In the genomic region with DNA sequence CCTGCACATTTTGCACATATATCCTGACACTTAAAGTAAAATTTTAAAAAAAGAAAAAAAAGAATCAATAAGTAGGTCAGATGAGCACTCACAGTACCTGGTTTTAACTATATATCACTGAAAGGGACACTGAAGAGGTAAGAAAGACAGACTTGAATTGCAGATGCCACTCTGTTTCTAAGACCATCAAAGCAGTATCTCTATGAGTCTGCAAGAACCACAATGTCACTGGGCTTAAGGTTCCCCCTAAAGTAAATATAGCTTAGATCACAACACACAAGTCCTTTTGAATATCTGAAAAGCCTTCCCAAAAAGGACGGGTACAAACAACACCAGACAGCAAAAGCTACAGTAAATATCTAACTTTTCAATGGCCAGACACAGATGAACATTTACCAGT, we compare ENCODE assay signal across 20 cellular contexts. TPM values are rescaled to one million over a fixed set of nuclear protein-coding genes. Genes with fewer than 3 reads are reported as not detected.
"Had no signal": no experiment of that assay in that cellular context is flagged by ENCODE, and none has a peak within 500 bp of the region (broad histone marks: within the 10 kb centered on the region; RNA-seq: fewer than 3 reads in every experiment).

No MANE protein-coding gene starts in this region.

- H3K27me3 Mint-ChIP-seq: activated CD4-positive, alpha-beta memory T cell treated with anti-CD3 and anti-CD28 coated beads, Interleukin-2, amount 10 ng/mL, durations not matched to agents 7 days and 5 days; progenitor cell of endocrine pancreas had no signal

- H3K4me3 ChIP-seq: cardiac muscle cell, lung, SJSA1, stomach, upper lobe of left lung had no signal

- H3K27me3 ChIP-seq: cardiac muscle cell, SJSA1, stomach, upper lobe of left lung had no signal

- H3K4me3 Mint-ChIP-seq: activated CD4-positive, alpha-beta memory T cell treated with anti-CD3 and anti-CD28 coated beads, Interleukin-2, amount 10 ng/mL, durations not matched to agents 7 days and 5 days; activated T-helper 1 cell treated with anti-CD3 and anti-CD28 coated beads, Interleukin-12 subunit alpha, Interleukin-12 subunit beta, Interleukin-2, Interleukin-4 antibody, amounts not matched to agents 30 ng/mL and 10 ng/mL and 1 ng/mL, durations not matched to agents 14 hours and 24 hours and 36 hours; endodermal cell had no signal

- H3K27ac Mint-ChIP-seq: activated CD4-positive, alpha-beta memory T cell treated with anti-CD3 and anti-CD28 coated beads, Interleukin-2, amount 10 ng/mL, durations not matched to agents 7 days and 5 days; activated T-helper 1 cell treated with anti-CD3 and anti-CD28 coated beads, Interleukin-12 subunit alpha, Interleukin-12 subunit beta, Interleukin-2, Interleukin-4 antibody, amounts not matched to agents 30 ng/mL and 10 ng/mL and 1 ng/mL, durations not matched to agents 14 hours and 24 hours and 36 hours; endodermal cell; progenitor cell of endocrine pancreas had no signal

- H3K9me3 ChIP-seq: SJSA1, upper lobe of left lung had no signal

- H3K36me3 ChIP-seq: cardiac muscle cell, SJSA1, stomach, upper lobe of left lung, WERI-Rb-1 had no signal

- H3K27ac ChIP-seq: cardiac muscle cell, epithelial cell of prostate, SJSA1, stomach, upper lobe of left lung, WERI-Rb-1 had no signal

- ATAC-seq: left colon had no signal

- H3K4me1 ChIP-seq: SJSA1, upper lobe of left lung had no signal

- DNase-seq: activated CD4-positive, alpha-beta memory T cell treated with anti-CD3 and anti-CD28 coated beads, Interleukin-2, amount 10 ng/mL, durations not matched to agents 7 days and 5 days; activated naive CD4-positive, alpha-beta T cell; amniotic stem cell; endodermal cell; foreskin fibroblast; hippocampal formation; islet precursor cell; left colon; midbrain; stomach; T-helper 2 cell; upper lobe of left lung; WERI-Rb-1 had no signal

- H3K9me3 Mint-ChIP-seq: endodermal cell had no signal

RNA-seq across cellular contexts. Expression of a gene that starts 57.6 kb away (rescaled TPM):
- total RNA-seq: cardiac muscle cell, dermis microvascular lymphatic vessel endothelial cell, SJSA1 had no signal
